Comparison of ENCODE assay signal across 20 cellular contexts in genomic region chr17:58660621-58661020, GRCh38. TPM values are rescaled to one million over a fixed set of nuclear protein-coding genes. Genes with fewer than 3 reads are reported as not detected.
A peak's percentile ranks its signal among the peaks of the same experiment; 100 is the strongest.
DNase-seq lines count a peak whose midpoint lies in the region; ATAC-seq and TF ChIP-seq lines count a peak whose summit lies in the region.
"Had no signal": no experiment of that assay in that cellular context is flagged by ENCODE, and none has a peak within 500 bp of the region (broad histone marks: within the 10 kb centered on the region; RNA-seq: fewer than 3 reads in every experiment).

No MANE protein-coding gene starts in this region.

- no peak overlapping the region for H3K4me3 ChIP-seq in Caco-2 (ENCODE audit: low read depth, low read length)
- H3K4me3 ChIP-seq: BLaER1 treated with 17β-estradiol and CSF1 and Interleukin-3, amounts not matched to agents 10 nM and 100 nM; hepatocyte; lower lobe of right lung; prostate gland had no signal

- H3K9me3 Mint-ChIP-seq in activated CD4-positive, alpha-beta T cell treated with anti-CD3 and anti-CD28 coated beads, Interleukin-2, amount 10 ng/mL, durations not matched to agents 24 days and 14 days = no peaks in the 10 kb centered on the region
- H3K9me3 Mint-ChIP-seq in Caco-2 (ENCODE audit: unreplicated experiment) = peaks cover 9% of the 10 kb centered on the region
- H3K9me3 Mint-ChIP-seq in brain = peaks cover 0 to 7% (median 0%) of the 10 kb centered on the region in 5 experiments
- peaks cover 4% of the 10 kb centered on the region for H3K9me3 Mint-ChIP-seq in nephron progenitor cell

- H3K36me3 Mint-ChIP-seq in activated CD4-positive, alpha-beta T cell treated with anti-CD3 and anti-CD28 coated beads, Interleukin-2, amount 10 ng/mL, durations not matched to agents 24 days and 14 days (ENCODE audit: low read depth) = peaks cover 5% of the 10 kb centered on the region
- peaks cover 14% of the 10 kb centered on the region for H3K36me3 Mint-ChIP-seq in Caco-2 (ENCODE audit: insufficient read depth, unreplicated experiment)
- H3K36me3 Mint-ChIP-seq in brain = no peaks in the 10 kb centered on the region
- H3K36me3 Mint-ChIP-seq in nephron progenitor cell (ENCODE audit: low read depth) = no peaks in the 10 kb centered on the region

- no peaks in the 10 kb centered on the region for H3K36me3 ChIP-seq in Caco-2 (ENCODE audit: control insufficient read depth, insufficient read depth, low read length)
- H3K36me3 ChIP-seq: BLaER1 treated with 17β-estradiol and CSF1 and Interleukin-3, amounts not matched to agents 10 nM and 100 nM; brain microvascular endothelial cell; lower lobe of right lung; prostate gland had no signal

- DNase-seq in activated CD4-positive, alpha-beta T cell treated with anti-CD3 and anti-CD28 coated beads, Interleukin-2, amount 10 ng/mL, durations not matched to agents 24 days and 14 days = no peak
- DNase-seq in activated CD4-positive, alpha-beta T cell treated with anti-CD3 and anti-CD28 coated beads, Interleukin-2, amount 50 U/mL, for 4 hours = no peak
- DNase-seq in Caco-2 (no peak), nephron progenitor cell (no peak), DMS79 (lab: John Stamatoyannopoulos, UW) (no peak), head of caudate nucleus (no peak)
- DNase-seq: brain microvascular endothelial cell; dermis blood vessel endothelial cell; foreskin fibroblast; H7; lower lobe of right lung; NCI-H1417; NCI-H526 treated with DMSO at 0.1 percent for 48 hours; stimulated activated CD4-positive, alpha-beta T cell treated with anti-CD3 and anti-CD28 coated beads, Interleukin-2, amount 100 ng/mL, for 24 hours had no signal

- no TSS peak for BruUV-seq in Caco-2 (replicated peaks; lab: Mats Ljungman, UMichigan)

- no peak for ATAC-seq in HG02885 (IDR thresholded peaks at IDR 0.05; ENCODE audit: poor library complexity, unreplicated experiment)
- ATAC-seq: A549, lower lobe of right lung had no signal

- H3K27me3 Mint-ChIP-seq in activated CD4-positive, alpha-beta T cell treated with anti-CD3 and anti-CD28 coated beads, Interleukin-2, amount 10 ng/mL, durations not matched to agents 24 days and 14 days = peaks cover 13% of the 10 kb centered on the region
- peaks cover 3% of the 10 kb centered on the region for H3K27me3 Mint-ChIP-seq in Caco-2 (ENCODE audit: insufficient read depth, unreplicated experiment)
- H3K27me3 Mint-ChIP-seq in brain = peaks cover 12% of the 10 kb centered on the region
- H3K27me3 Mint-ChIP-seq in nephron progenitor cell (ENCODE audit: low read depth, poor library complexity) = peaks cover 10% of the 10 kb centered on the region

- intact Hi-C loops in activated CD4-positive, alpha-beta T cell treated with anti-CD3 and anti-CD28 coated beads, Interleukin-2, amount 10 ng/mL, durations not matched to agents 24 days and 14 days (cut with micrococcal nuclease) = no loop called here
- intact Hi-C loops in Caco-2 (cut with micrococcal nuclease; ENCODE audit: unreplicated experiment) = no loop called here
- intact Hi-C loops in head of caudate nucleus (cut with DNase I) = no loop called here

- peaks cover 20% of the 10 kb centered on the region for H3K4me1 Mint-ChIP-seq in activated CD4-positive, alpha-beta T cell treated with anti-CD3 and anti-CD28 coated beads, Interleukin-2, amount 10 ng/mL, durations not matched to agents 24 days and 14 days
- H3K4me1 Mint-ChIP-seq in Caco-2 (ENCODE audit: low read depth, unreplicated experiment) (peaks cover 11% of the 10 kb centered on the region), brain (peaks cover 18% of the 10 kb centered on the region), nephron progenitor cell (peaks cover 13% of the 10 kb centered on the region)

- no peaks in the 10 kb centered on the region for H3K9me3 ChIP-seq in Caco-2
- H3K9me3 ChIP-seq: A549; BLaER1 treated with 17β-estradiol and CSF1 and Interleukin-3, amounts not matched to agents 10 nM and 100 nM; lower lobe of right lung; prostate gland had no signal

- TF ChIP-seq CTCF in Caco-2 (IDR thresholded peaks at IDR 0.05; ENCODE audit: insufficient read depth in 1 of 2, low read depth in 1 of 2, low read length in 1 of 2, severe bottlenecking in 1 of 2, unreplicated experiment in 1 of 2) = no peak
- no peak for TF ChIP-seq CTCF in brain (conservative IDR thresholded peaks at IDR 0.05)
- no peak for TF ChIP-seq CTCF in nephron progenitor cell (IDR thresholded peaks at IDR 0.05)

- no peaks in the 10 kb centered on the region for H3K4me1 ChIP-seq in Caco-2
- H3K4me1 ChIP-seq: lower lobe of right lung, prostate gland had no signal

- H3K4me3 Mint-ChIP-seq in activated CD4-positive, alpha-beta T cell treated with anti-CD3 and anti-CD28 coated beads, Interleukin-2, amount 10 ng/mL, durations not matched to agents 24 days and 14 days = peak overlapping the region; percentile 73
- H3K4me3 Mint-ChIP-seq in Caco-2 (ENCODE audit: unreplicated experiment) (peak overlapping the region; percentile 58), brain (peak overlapping the region; percentile 23 to 76 (median 72)), nephron progenitor cell (peak overlapping the region; percentile 58)

- POLR2A ChIA-PET in Caco-2 (lab: Charles Lee) = interaction anchor here (1.3 kb wide), 1 partner anchor 29 kb away, joined by 3 read pairs; no protein-coding TSS in a partner anchor

- no peak overlapping the region for H3K27ac Mint-ChIP-seq in activated CD4-positive, alpha-beta T cell treated with anti-CD3 and anti-CD28 coated beads, Interleukin-2, amount 10 ng/mL, durations not matched to agents 24 days and 14 days
- peak overlapping the region; percentile 22 for H3K27ac Mint-ChIP-seq in Caco-2 (ENCODE audit: unreplicated experiment)
- peak overlapping the region in 4 of 5 experiments; percentile 21 to 44 (median 28) for H3K27ac Mint-ChIP-seq in brain
- no peak overlapping the region for H3K27ac Mint-ChIP-seq in nephron progenitor cell

- no peaks in the 10 kb centered on the region for H3K27me3 ChIP-seq in Caco-2 (replicated peaks; ENCODE audit: control insufficient read depth, insufficient read depth, low read length)
- H3K27me3 ChIP-seq: BLaER1 treated with 17β-estradiol and CSF1 and Interleukin-3, amounts not matched to agents 10 nM and 100 nM; brain microvascular endothelial cell; hepatocyte had no signal

- CTCF ChIA-PET in Caco-2 (lab: Charles Lee) = no interaction called here

RNA-seq across cellular contexts. Expression of gene TEX14, which starts 31.2 kb away (rescaled TPM):
- total RNA-seq in activated CD4-positive, alpha-beta T cell treated with anti-CD3 and anti-CD28 coated beads, Interleukin-2, amount 10 ng/mL, durations not matched to agents 24 days and 14 days = 0.07 TPM in 2 replicates
- total RNA-seq in Caco-2 (2022) = 0.30 and 0.54 TPM in 2 replicates
- 0.36 TPM for polyA plus RNA-seq in brain (ENCODE audit: insufficient read depth, low read depth, low replicate concordance)
- polyA plus RNA-seq: hepatocyte had no signal

RNA-seq across cellular contexts. Expression of gene RAD51C, which starts 31.8 kb away (rescaled TPM):
- total RNA-seq in activated CD4-positive, alpha-beta T cell treated with anti-CD3 and anti-CD28 coated beads, Interleukin-2, amount 10 ng/mL, durations not matched to agents 24 days and 14 days = 73.7 and 78.8 TPM in 2 replicates
- total RNA-seq in Caco-2 (2022) = 59.0 and 61.2 TPM in 2 replicates
- 39.5 TPM for polyA plus RNA-seq in brain (ENCODE audit: insufficient read depth, low read depth, low replicate concordance)

Comparison
In these comparisons a context has a peak if more than half of its experiments do, and no peak if none do; other contexts are left out.
1. H3K27ac Mint-ChIP-seq: peak in Caco-2 (single experiment) and brain (4 of 5); none in activated CD4-positive, alpha-beta T cell treated with anti-CD3 and anti-CD28 coated beads, Interleukin-2, amount 10 ng/mL, durations not matched to agents 24 days and 14 days (single experiment) and nephron progenitor cell (single experiment).
2. Peak in every context shown above with its lines, with median percentiles within 50 percentile points of each other: H3K4me3 Mint-ChIP-seq.